26 cellular contexts compared by ENCODE assay signal in the genomic region with DNA sequence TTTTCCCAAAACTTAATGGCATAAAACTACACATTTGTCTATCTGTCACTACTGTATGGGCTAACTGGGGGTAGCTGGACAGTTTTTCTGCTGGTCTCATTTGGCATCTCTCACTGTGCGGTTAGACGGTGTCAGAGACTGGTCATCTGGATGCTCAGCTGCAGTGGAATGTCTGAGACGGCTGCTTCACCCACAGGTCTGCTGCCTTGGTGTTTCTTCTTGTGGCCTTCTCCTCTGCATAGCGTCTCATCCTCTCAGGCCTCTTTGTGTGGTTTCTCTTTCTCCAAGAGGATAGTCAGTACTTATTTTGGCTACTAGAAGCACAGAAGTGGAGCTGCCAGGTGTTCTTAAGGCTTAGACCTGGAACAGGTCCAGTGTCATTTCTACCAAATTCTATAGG. TPM values are rescaled to one million over a fixed set of nuclear protein-coding genes. Genes with fewer than 3 reads are reported as not detected.
A peak's percentile ranks its signal among the peaks of the same experiment; 100 is the strongest.
DNase-seq lines count a peak whose midpoint lies in the region; ATAC-seq and TF ChIP-seq lines count a peak whose summit lies in the region.
"Had no signal": no experiment of that assay in that cellular context is flagged by ENCODE, and none has a peak within 500 bp of the region (broad histone marks: within the 10 kb centered on the region; RNA-seq: fewer than 3 reads in every experiment).

No MANE protein-coding gene starts in this region.

- H3K4me3 Mint-ChIP-seq in chondrocyte (ENCODE audit: unreplicated experiment) (no peak overlapping the region), WTC11 (no peak overlapping the region)
- H3K4me3 Mint-ChIP-seq: activated B cell treated with CpG ODN at 0.5 μM for 24 hours; activated CD4-positive, alpha-beta memory T cell treated with anti-CD3 and anti-CD28 coated beads for 36 hours; CD14-positive monocyte had no signal

- H3K27me3 Mint-ChIP-seq in chondrocyte (ENCODE audit: low read depth) (no peaks in the 10 kb centered on the region), WTC11 (ENCODE audit: low read depth) (no peaks in the 10 kb centered on the region)
- H3K27me3 Mint-ChIP-seq: activated B cell treated with CpG ODN at 0.5 μM for 24 hours; activated CD4-positive, alpha-beta memory T cell treated with anti-CD3 and anti-CD28 coated beads for 36 hours had no signal

- POLR2A ChIA-PET in WTC11 (lab: Charles Lee), result no interaction called here

- H3K9me3 ChIP-seq in osteoblast (ENCODE audit: low read depth, low read length), result no peaks in the 10 kb centered on the region
- H3K9me3 ChIP-seq: tibial nerve had no signal

- peak; percentile 49 for DNase-seq in AG20443 (ENCODE audit: low spot score)
- peak; percentile 57 for DNase-seq in M059J (ENCODE audit: low read depth)
- DNase-seq in chondrocyte (ENCODE audit: low spot score), result no peak
- peak; percentile 0 for DNase-seq in osteoblast (ENCODE audit: insufficient read length, low spot score, missing footprints)
- DNase-seq in lower leg skin (ENCODE audit: low spot score in 2 of 2), result no peak
- DNase-seq in activated naive CD4-positive, alpha-beta T cell (lab: John Stamatoyannopoulos, UW), result no peak
- DNase-seq in WTC11 (ENCODE audit: low spot score), result no peak
- no peak for DNase-seq in substantia nigra (lab: John Stamatoyannopoulos, UW)
- DNase-seq: activated B cell treated with CpG ODN at 0.5 μM for 24 hours; activated CD4-positive, alpha-beta memory T cell treated with anti-CD3 and anti-CD28 coated beads for 36 hours; amniotic stem cell; cerebellar nuclear complex; effector CD8-positive, alpha-beta T cell; erythroblast; foreskin melanocyte; hypothalamus; kidney; MV-4-11; NCI-H2171 treated with DMSO at 0.1 percent for 48 hours; NCI-H526; stimulated activated CD4-positive, alpha-beta T cell treated with anti-CD3 and anti-CD28 coated beads, Interleukin-4, amount 100 ng/mL, for 1 hour; stimulated activated naive CD8-positive, alpha-beta T cell treated with anti-CD3 and anti-CD28 coated beads, Interleukin-15, Interleukin-2, amounts not matched to agents 100 U/mL and 50 U/mL, for 24 hours had no signal

- TF ChIP-seq CTCF in chondrocyte (IDR thresholded peaks at IDR 0.05), result no peak
- TF ChIP-seq CTCF in osteoblast (IDR thresholded peaks at IDR 0.05; ENCODE audit: extremely low read depth, low read depth, low read length), result no peak
- no peak for TF ChIP-seq CTCF in lower leg skin (IDR thresholded peaks at IDR 0.05)
- TF ChIP-seq CTCF in WTC11 (IDR thresholded peaks at IDR 0.05), result no peak

- peaks cover 12% of the 10 kb centered on the region for H3K4me1 ChIP-seq in osteoblast (ENCODE audit: insufficient read depth, low read length)
- H3K4me1 ChIP-seq: tibial nerve had no signal

- TF ChIP-seq POLR2A in lower leg skin (IDR thresholded peaks at IDR 0.05), result no peak

- H3K9me3 Mint-ChIP-seq in chondrocyte (ENCODE audit: low read depth) (peaks cover 4% of the 10 kb centered on the region), WTC11 (peaks cover 4% of the 10 kb centered on the region)
- H3K9me3 Mint-ChIP-seq: activated B cell treated with CpG ODN at 0.5 μM for 24 hours; activated CD4-positive, alpha-beta memory T cell treated with anti-CD3 and anti-CD28 coated beads for 36 hours had no signal

- H3K27ac ChIP-seq in osteoblast (ENCODE audit: low read depth, low read length), result peak overlapping the region; percentile 59
- H3K27ac ChIP-seq in substantia nigra (ENCODE audit: low read depth, low read length, poor library complexity, severe bottlenecking), result no peak overlapping the region
- H3K27ac ChIP-seq: tibial nerve had no signal

- ATAC-seq in WTC11, result no peak
- ATAC-seq: K562; stimulated activated naive CD8-positive, alpha-beta T cell treated with anti-CD3 and anti-CD28 coated beads, Interleukin-15, Interleukin-2, amounts not matched to agents 100 U/mL and 50 U/mL, for 24 hours had no signal

- H3K27ac Mint-ChIP-seq in chondrocyte (ENCODE audit: unreplicated experiment) (peak overlapping the region; percentile 45), WTC11 (no peak overlapping the region)
- H3K27ac Mint-ChIP-seq: activated B cell treated with CpG ODN at 0.5 μM for 24 hours; activated CD4-positive, alpha-beta memory T cell treated with anti-CD3 and anti-CD28 coated beads for 36 hours; CD14-positive monocyte had no signal

- peaks cover 3% of the 10 kb centered on the region for H3K36me3 Mint-ChIP-seq in chondrocyte (ENCODE audit: low read depth)
- no peaks in the 10 kb centered on the region for H3K36me3 Mint-ChIP-seq in WTC11
- H3K36me3 Mint-ChIP-seq: activated CD4-positive, alpha-beta memory T cell treated with anti-CD3 and anti-CD28 coated beads for 36 hours; CD14-positive monocyte had no signal

- no peaks in the 10 kb centered on the region for H3K79me2 ChIP-seq in osteoblast (ENCODE audit: insufficient read depth, low read length)

- 96% methylated on average over 4 of the region's 4 CpGs for whole genome bisulfite sequencing in lower leg skin, 2 donors

- H3K4me3 ChIP-seq in osteoblast (ENCODE audit: insufficient read depth, low read length), result no peak overlapping the region
- no peak overlapping the region for H3K4me3 ChIP-seq in lower leg skin (ENCODE audit: low read depth, poor library complexity, severe bottlenecking)
- H3K4me3 ChIP-seq: K562, lung, tibial nerve had no signal

- H4K20me1 ChIP-seq in osteoblast (ENCODE audit: insufficient read depth, low read length), result no peaks in the 10 kb centered on the region

- intact Hi-C loops in lower leg skin (cut with DNase I; ENCODE audit: low total_unique reads), result no loop called here

- no peaks in the 10 kb centered on the region for H3K27me3 ChIP-seq in osteoblast (ENCODE audit: insufficient read depth, low read length)
- H3K27me3 ChIP-seq: tibial nerve had no signal

- H3K4me2 ChIP-seq in osteoblast (ENCODE audit: insufficient read depth, low read length), result peak overlapping the region; percentile 37

- H2AFZ ChIP-seq in osteoblast (ENCODE audit: low read length), result no peak overlapping the region

- CTCF ChIA-PET in WTC11 (lab: Charles Lee), result no interaction called here

- H3K4me1 Mint-ChIP-seq in chondrocyte (ENCODE audit: low read depth) (peaks cover 43% of the 10 kb centered on the region), WTC11 (peaks cover 53% of the 10 kb centered on the region)
- H3K4me1 Mint-ChIP-seq: CD14-positive monocyte had no signal

- H3K36me3 ChIP-seq in osteoblast (ENCODE audit: insufficient read depth, low read length), result no peaks in the 10 kb centered on the region
- H3K36me3 ChIP-seq: tibial nerve had no signal

TF ChIP-seq in WTC11, 78 proteins besides CTCF, POLR2A, EP300 and RAD21 (continues in another document):
- TF ChIP-seq GRHL2 (CRISPR knock-in tag; IDR thresholded peaks at IDR 0.05; ENCODE audit: insufficient replicate concordance, severe bottlenecking), result no peak
- no peak for TF ChIP-seq KAT7 (CRISPR knock-in tag; IDR thresholded peaks at IDR 0.05; ENCODE audit: borderline replicate concordance)
- no peak for TF ChIP-seq E2F4 (CRISPR knock-in tag; IDR thresholded peaks at IDR 0.05; ENCODE audit: borderline replicate concordance, low read depth)
- no peak for TF ChIP-seq RELA (CRISPR knock-in tag; IDR thresholded peaks at IDR 0.05; ENCODE audit: borderline replicate concordance)
- TF ChIP-seq ZNF232 (CRISPR knock-in tag; IDR thresholded peaks at IDR 0.05), result no peak
- no peak for TF ChIP-seq SMAD4 (CRISPR knock-in tag; IDR thresholded peaks at IDR 0.05)
- no peak for TF ChIP-seq GABPB1 (CRISPR knock-in tag; IDR thresholded peaks at IDR 0.05)
- TF ChIP-seq ZNF416 (CRISPR knock-in tag; IDR thresholded peaks at IDR 0.05), result no peak
- no peak for TF ChIP-seq ZSCAN18 (CRISPR knock-in tag; IDR thresholded peaks at IDR 0.05)
- no peak for TF ChIP-seq ATF2 (CRISPR knock-in tag; IDR thresholded peaks at IDR 0.05; ENCODE audit: borderline replicate concordance, low read depth)
- no peak for TF ChIP-seq ESRRA (CRISPR knock-in tag; IDR thresholded peaks at IDR 0.05; ENCODE audit: borderline replicate concordance)

RNA-seq across cellular contexts. Expression of gene GOLGA6L9, which starts 35.9 kb away (rescaled TPM):
- total RNA-seq in M059J (2014; rRNA removed; shearing (Covaris generic)), result 0.12 and 0.54 TPM in 2 replicates
- total RNA-seq in chondrocyte (2.4 to 4.2 TPM (median 2.9 TPM) in 3 replicates), osteoblast (1.8 TPM in 2 replicates), lower leg skin (1 to 10 TPM; 2.5 to 5.8 (median 4.2) TPM), WTC11 (2021) (7.3 to 9.4 TPM (median 8.0 TPM) in 3 replicates)

RNA-seq across cellular contexts. Expression of gene GOLGA6L10, which starts 44.4 kb away (rescaled TPM):
- 0.07 and 0.25 TPM in 2 replicates for total RNA-seq in M059J (2014; rRNA removed; shearing (Covaris generic))
- total RNA-seq in chondrocyte (1.2 to 2.4 TPM (median 2.0 TPM) in 3 replicates), osteoblast (1.4 and 1.5 TPM in 2 replicates), lower leg skin (1 to 10 TPM in 2 of 4 donors, under 1 TPM in 2; 0.39 to 1.2 (median 0.85) TPM), WTC11 (2021) (5.1 to 7.7 TPM (median 5.8 TPM) in 3 replicates)

Comparison
In these comparisons a context has a peak if more than half of its experiments do, and no peak if none do; other contexts are left out.
1. DNase-seq: peak in AG20443 (single experiment), M059J (single experiment) and osteoblast (single experiment); none in chondrocyte (single experiment), lower leg skin (0 of 2), activated naive CD4-positive, alpha-beta T cell (0 of 4), WTC11 (single experiment) and substantia nigra (0 of 49).